In the genomic region with DNA sequence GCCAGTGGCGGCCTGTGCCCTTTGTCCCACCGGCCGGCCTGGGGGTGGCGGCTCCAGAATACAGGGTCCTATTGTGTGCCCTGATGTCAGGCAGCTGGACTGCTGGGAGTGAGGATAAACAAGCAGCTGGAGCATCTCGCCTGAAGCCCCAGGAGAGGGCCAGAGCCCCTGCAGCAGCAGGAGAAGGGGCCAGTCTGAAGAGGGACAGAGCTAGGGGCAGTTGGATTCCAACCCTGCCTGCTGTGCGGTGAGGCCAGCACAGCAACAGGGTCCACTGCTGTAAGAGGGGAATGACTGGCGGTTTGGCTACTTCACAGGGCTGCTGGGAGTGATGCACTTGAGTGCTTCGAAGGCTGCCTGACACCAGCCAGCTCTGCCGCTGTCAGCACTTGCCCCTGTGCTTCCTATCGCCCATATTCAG, we compare ENCODE assay signal across 1 cellular context.
TF ChIP-seq lines count a peak whose summit lies in the region.

No MANE protein-coding gene starts in this region.

TF ChIP-seq in HepG2, 621 proteins besides CTCF, POLR2A, EP300 and RAD21 (continued from another document and continues in another):
- TF ChIP-seq ADNP (CRISPR knock-in tag; IDR thresholded peaks at IDR 0.05) (no peak), SRSF4 (IDR thresholded peaks at IDR 0.05; ENCODE audit: low read depth, low read length, poor library complexity, severe bottlenecking) (no peak), KLF9 (CRISPR knock-in tag; IDR thresholded peaks at IDR 0.05; ENCODE audit: low read depth) (no peak), RFX5 (IDR thresholded peaks at IDR 0.05; ENCODE audit: low read depth, low read length) (no peak), KDM5A (IDR thresholded peaks at IDR 0.05; ENCODE audit: borderline replicate concordance, low read length) (no peak), HNRNPL (IDR thresholded peaks at IDR 0.05; ENCODE audit: low read depth, low read length) (0 out of 2 replicates have a peak, but pooled peaks have one; percentile 45), HNF4G (IDR thresholded peaks at IDR 0.05; ENCODE audit: borderline replicate concordance, low read depth, low read length) (peak; percentile 34), HNF4G (CRISPR knock-in tag; IDR thresholded peaks at IDR 0.05; ENCODE audit: borderline replicate concordance, low read depth) (no peak), SP2 (CRISPR knock-in tag; IDR thresholded peaks at IDR 0.05) (no peak), RNF2 (conservative IDR thresholded peaks at IDR 0.05; ENCODE audit: low read depth) (no peak), WIZ (CRISPR knock-in tag; IDR thresholded peaks at IDR 0.05) (no peak), NFIC (IDR thresholded peaks at IDR 0.05; ENCODE audit: low read length) (no peak), NFYB (CRISPR knock-in tag; IDR thresholded peaks at IDR 0.05) (no peak), FIP1L1 (IDR thresholded peaks at IDR 0.05; ENCODE audit: borderline replicate concordance, insufficient read depth, low read depth, low read length) (no peak), ZFAT (CRISPR knock-in tag; conservative IDR thresholded peaks at IDR 0.05) (no peak), ERF (CRISPR knock-in tag; IDR thresholded peaks at IDR 0.05) (no peak), KMT2A (CRISPR knock-in tag; IDR thresholded peaks at IDR 0.05) (no peak), FOXA3 (CRISPR knock-in tag; IDR thresholded peaks at IDR 0.05) (peak; percentile 43; the same call in 1 of the 2 replicates), ZNF570 (CRISPR knock-in tag; IDR thresholded peaks at IDR 0.05; ENCODE audit: borderline replicate concordance) (no peak), ZNF207 (IDR thresholded peaks at IDR 0.05; ENCODE audit: borderline replicate concordance) (no peak), IRF2 (CRISPR knock-in tag; IDR thresholded peaks at IDR 0.05) (no peak), ZZZ3 (CRISPR knock-in tag; IDR thresholded peaks at IDR 0.05; ENCODE audit: borderline replicate concordance) (no peak), ZNF552 (CRISPR knock-in tag; IDR thresholded peaks at IDR 0.05; ENCODE audit: borderline replicate concordance) (no peak), GABPA (IDR thresholded peaks at IDR 0.05; ENCODE audit: low read depth, low read length) (no peak), GABPA (CRISPR knock-in tag; IDR thresholded peaks at IDR 0.05; ENCODE audit: low read depth) (no peak), MEF2D (CRISPR knock-in tag; IDR thresholded peaks at IDR 0.05) (no peak), ZNF333 (CRISPR knock-in tag; IDR thresholded peaks at IDR 0.05; ENCODE audit: borderline replicate concordance) (no peak)
- TF ChIP-seq, protein P1, sequence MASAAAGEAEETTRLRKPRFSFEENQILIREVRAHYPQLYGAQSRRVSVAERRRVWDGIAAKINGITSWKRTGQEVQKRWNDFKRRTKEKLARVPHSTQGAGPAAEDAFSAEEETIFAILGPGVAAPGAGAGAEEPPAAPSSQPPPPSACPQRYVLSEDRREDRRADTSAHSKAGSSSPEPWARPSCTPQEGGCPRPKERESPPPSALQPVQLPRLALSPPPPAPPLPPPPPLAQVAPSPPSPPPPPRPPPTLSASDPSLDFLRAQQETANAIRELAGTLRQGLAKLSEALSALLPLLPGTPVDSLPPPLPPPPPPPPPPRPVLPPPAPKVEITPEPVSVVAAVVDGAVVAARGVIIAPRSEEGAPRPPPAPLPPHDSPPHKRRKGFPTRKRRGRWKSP (CRISPR knock-in tag; IDR thresholded peaks at IDR 0.05): no peak
- TF ChIP-seq, protein P2, sequence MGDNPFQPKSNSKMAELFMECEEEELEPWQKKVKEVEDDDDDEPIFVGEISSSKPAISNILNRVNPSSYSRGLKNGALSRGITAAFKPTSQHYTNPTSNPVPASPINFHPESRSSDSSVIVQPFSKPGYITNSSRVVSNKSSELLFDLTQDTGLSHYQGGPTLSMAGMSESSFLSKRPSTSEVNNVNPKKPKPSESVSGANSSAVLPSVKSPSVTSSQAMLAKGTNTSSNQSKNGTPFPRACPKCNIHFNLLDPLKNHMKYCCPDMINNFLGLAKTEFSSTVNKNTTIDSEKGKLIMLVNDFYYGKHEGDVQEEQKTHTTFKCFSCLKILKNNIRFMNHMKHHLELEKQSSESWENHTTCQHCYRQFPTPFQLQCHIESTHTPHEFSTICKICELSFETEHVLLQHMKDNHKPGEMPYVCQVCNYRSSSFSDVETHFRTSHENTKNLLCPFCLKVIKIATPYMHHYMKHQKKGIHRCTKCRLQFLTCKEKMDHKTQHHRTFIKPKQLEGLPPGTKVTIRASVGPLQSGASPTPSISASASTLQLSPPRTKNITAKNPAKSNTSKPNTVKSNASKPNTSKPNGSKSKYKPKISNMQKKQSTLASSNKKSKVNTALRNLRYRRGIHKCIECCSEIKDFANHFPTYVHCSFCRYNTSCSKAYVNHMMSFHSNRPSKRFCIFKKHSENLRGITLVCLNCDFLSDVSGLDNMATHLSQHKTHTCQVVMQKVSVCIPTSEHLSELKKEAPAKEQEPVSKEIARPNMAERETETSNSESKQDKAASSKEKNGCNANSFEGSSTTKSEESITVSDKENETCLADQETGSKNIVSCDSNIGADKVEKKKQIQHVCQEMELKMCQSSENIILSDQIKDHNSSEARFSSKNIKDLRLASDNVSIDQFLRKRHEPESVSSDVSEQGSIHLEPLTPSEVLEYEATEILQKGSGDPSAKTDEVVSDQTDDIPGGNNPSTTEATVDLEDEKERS (CRISPR knock-in tag; IDR thresholded peaks at IDR 0.05): no peak
- TF ChIP-seq, protein P3, sequence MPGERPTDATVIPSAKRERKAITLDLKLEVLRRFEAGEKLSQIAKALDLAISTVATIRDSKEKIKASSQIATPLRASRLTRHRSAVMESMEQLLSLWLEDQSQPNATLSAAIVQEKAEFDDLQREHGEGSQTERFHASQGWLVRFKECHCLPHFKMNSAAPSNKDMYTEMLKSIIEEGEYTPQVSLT (CRISPR knock-in tag; IDR thresholded peaks at IDR 0.05; ENCODE audit: borderline replicate concordance, low read depth): no peak
- TF ChIP-seq, protein P4, sequence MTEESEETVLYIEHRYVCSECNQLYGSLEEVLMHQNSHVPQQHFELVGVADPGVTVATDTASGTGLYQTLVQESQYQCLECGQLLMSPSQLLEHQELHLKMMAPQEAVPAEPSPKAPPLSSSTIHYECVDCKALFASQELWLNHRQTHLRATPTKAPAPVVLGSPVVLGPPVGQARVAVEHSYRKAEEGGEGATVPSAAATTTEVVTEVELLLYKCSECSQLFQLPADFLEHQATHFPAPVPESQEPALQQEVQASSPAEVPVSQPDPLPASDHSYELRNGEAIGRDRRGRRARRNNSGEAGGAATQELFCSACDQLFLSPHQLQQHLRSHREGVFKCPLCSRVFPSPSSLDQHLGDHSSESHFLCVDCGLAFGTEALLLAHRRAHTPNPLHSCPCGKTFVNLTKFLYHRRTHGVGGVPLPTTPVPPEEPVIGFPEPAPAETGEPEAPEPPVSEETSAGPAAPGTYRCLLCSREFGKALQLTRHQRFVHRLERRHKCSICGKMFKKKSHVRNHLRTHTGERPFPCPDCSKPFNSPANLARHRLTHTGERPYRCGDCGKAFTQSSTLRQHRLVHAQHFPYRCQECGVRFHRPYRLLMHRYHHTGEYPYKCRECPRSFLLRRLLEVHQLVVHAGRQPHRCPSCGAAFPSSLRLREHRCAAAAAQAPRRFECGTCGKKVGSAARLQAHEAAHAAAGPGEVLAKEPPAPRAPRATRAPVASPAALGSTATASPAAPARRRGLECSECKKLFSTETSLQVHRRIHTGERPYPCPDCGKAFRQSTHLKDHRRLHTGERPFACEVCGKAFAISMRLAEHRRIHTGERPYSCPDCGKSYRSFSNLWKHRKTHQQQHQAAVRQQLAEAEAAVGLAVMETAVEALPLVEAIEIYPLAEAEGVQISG (CRISPR knock-in tag; IDR thresholded peaks at IDR 0.05): no peak
- TF ChIP-seq, protein P5, sequence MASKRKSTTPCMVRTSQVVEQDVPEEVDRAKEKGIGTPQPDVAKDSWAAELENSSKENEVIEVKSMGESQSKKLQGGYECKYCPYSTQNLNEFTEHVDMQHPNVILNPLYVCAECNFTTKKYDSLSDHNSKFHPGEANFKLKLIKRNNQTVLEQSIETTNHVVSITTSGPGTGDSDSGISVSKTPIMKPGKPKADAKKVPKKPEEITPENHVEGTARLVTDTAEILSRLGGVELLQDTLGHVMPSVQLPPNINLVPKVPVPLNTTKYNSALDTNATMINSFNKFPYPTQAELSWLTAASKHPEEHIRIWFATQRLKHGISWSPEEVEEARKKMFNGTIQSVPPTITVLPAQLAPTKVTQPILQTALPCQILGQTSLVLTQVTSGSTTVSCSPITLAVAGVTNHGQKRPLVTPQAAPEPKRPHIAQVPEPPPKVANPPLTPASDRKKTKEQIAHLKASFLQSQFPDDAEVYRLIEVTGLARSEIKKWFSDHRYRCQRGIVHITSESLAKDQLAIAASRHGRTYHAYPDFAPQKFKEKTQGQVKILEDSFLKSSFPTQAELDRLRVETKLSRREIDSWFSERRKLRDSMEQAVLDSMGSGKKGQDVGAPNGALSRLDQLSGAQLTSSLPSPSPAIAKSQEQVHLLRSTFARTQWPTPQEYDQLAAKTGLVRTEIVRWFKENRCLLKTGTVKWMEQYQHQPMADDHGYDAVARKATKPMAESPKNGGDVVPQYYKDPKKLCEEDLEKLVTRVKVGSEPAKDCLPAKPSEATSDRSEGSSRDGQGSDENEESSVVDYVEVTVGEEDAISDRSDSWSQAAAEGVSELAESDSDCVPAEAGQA (IDR thresholded peaks at IDR 0.05; ENCODE audit: low read depth): no peak
- TF ChIP-seq, protein P5 (CRISPR knock-in tag; IDR thresholded peaks at IDR 0.05; ENCODE audit: borderline replicate concordance): no peak
- TF ChIP-seq, protein P6, sequence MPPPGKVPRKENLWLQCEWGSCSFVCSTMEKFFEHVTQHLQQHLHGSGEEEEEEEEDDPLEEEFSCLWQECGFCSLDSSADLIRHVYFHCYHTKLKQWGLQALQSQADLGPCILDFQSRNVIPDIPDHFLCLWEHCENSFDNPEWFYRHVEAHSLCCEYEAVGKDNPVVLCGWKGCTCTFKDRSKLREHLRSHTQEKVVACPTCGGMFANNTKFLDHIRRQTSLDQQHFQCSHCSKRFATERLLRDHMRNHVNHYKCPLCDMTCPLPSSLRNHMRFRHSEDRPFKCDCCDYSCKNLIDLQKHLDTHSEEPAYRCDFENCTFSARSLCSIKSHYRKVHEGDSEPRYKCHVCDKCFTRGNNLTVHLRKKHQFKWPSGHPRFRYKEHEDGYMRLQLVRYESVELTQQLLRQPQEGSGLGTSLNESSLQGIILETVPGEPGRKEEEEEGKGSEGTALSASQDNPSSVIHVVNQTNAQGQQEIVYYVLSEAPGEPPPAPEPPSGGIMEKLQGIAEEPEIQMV (CRISPR knock-in tag; IDR thresholded peaks at IDR 0.05; ENCODE audit: low read depth): no peak
- TF ChIP-seq, protein P7, sequence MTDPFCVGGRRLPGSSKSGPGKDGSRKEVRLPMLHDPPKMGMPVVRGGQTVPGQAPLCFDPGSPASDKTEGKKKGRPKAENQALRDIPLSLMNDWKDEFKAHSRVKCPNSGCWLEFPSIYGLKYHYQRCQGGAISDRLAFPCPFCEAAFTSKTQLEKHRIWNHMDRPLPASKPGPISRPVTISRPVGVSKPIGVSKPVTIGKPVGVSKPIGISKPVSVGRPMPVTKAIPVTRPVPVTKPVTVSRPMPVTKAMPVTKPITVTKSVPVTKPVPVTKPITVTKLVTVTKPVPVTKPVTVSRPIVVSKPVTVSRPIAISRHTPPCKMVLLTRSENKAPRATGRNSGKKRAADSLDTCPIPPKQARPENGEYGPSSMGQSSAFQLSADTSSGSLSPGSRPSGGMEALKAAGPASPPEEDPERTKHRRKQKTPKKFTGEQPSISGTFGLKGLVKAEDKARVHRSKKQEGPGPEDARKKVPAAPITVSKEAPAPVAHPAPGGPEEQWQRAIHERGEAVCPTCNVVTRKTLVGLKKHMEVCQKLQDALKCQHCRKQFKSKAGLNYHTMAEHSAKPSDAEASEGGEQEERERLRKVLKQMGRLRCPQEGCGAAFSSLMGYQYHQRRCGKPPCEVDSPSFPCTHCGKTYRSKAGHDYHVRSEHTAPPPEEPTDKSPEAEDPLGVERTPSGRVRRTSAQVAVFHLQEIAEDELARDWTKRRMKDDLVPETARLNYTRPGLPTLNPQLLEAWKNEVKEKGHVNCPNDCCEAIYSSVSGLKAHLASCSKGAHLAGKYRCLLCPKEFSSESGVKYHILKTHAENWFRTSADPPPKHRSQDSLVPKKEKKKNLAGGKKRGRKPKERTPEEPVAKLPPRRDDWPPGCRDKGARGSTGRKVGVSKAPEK (CRISPR knock-in tag; IDR thresholded peaks at IDR 0.05; ENCODE audit: borderline replicate concordance): no peak
